ENCODE assay signal across 19 cellular contexts in genomic region chr17:38602862-38603785, GRCh38. TPM values are rescaled to one million over a fixed set of nuclear protein-coding genes. Genes with fewer than 3 reads are reported as not detected.
A peak's percentile ranks its signal among the peaks of the same experiment; 100 is the strongest.
DNase-seq lines count a peak whose midpoint lies in the region; ATAC-seq, FAIRE-seq and TF ChIP-seq lines count a peak whose summit lies in the region.
"Had no signal": no experiment of that assay in that cellular context is flagged by ENCODE, and none has a peak within 500 bp of the region (broad histone marks: within the 10 kb centered on the region; RNA-seq: fewer than 3 reads in every experiment).

No MANE protein-coding gene starts in this region.

- CTCF ChIA-PET in K562 (lab: Yijun Ruan, JAX; ENCODE audit: low intra/inter-chr PET ratio), result no interaction called here

- no peak overlapping the region for H4K8ac ChIP-seq in H9 (replicated peaks; ENCODE audit: insufficient read length, low read depth, low read length)

- no peak for TF ChIP-seq EP300 in K562 (IDR thresholded peaks at IDR 0.05; ENCODE audit: low read length)

- no peak for TF ChIP-seq CTCF in H9 (conservative IDR thresholded peaks at IDR 0.05)
- no peak for TF ChIP-seq CTCF in K562 (IDR thresholded peaks at IDR 0.05 in 2 of 3, conservative IDR thresholded peaks at IDR 0.05 in 1 of 3; ENCODE audit: insufficient read depth in 2 of 3, low read depth in 1 of 3, low read length in 3 of 3)

- no peak overlapping the region for H3K56ac ChIP-seq in H9 (ENCODE audit: insufficient read length, low read depth, low read length)

- H2BK15ac ChIP-seq in H9 (ENCODE audit: low read depth, low read length), result no peak overlapping the region

- POLR2A ChIA-PET in K562 (lab: Yijun Ruan, JAX), result interaction anchor here (0.6 to 1.4 kb wide), 4 partner anchors 10 to 176 kb away, joined by 3 read pairs; no protein-coding TSS in a partner anchor

- H3K36me3 Mint-ChIP-seq in H9 (ENCODE audit: insufficient read depth in 1 of 3, low read depth in 3 of 3) (peaks cover 0 to 4% (median 0%) of the 10 kb centered on the region in 3 experiments; a peak in 1 of 7 replicates), immature natural killer cell (no peaks in the 10 kb centered on the region)
- H3K36me3 Mint-ChIP-seq: CD14-positive monocyte; stimulated activated memory B cell treated with anti-CD40 and anti-IgM and Interleukin-4, amounts not matched to agents 10 μg/mL and 1 μg/mL and 100 μg/mL, for 72 hours had no signal

- TF ChIP-seq POLR2A in K562 (conservative IDR thresholded peaks at IDR 0.05), result no peak

- H3K9ac ChIP-seq in H9 (ENCODE audit: extremely low read depth, insufficient read length, low read length) (no peak overlapping the region), K562 (ENCODE audit: insufficient read depth in 1 of 2, low read depth in 2 of 2, low read length in 2 of 2) (no peak overlapping the region)

- TF ChIP-seq RAD21 in K562 (CRISPR knock-in tag; conservative IDR thresholded peaks at IDR 0.05 in 1 of 2, IDR thresholded peaks at IDR 0.05 in 1 of 2), result no peak

- H2AK5ac ChIP-seq in H9 (ENCODE audit: insufficient read length, low read length), result no peak overlapping the region

- H3K27ac Mint-ChIP-seq in H9 (peak overlapping the region in 1 of 3 experiments; percentile 7; a peak in 1 of 7 replicates), immature natural killer cell (no peak overlapping the region)
- H3K27ac Mint-ChIP-seq: CD14-positive monocyte; stimulated activated memory B cell treated with anti-CD40 and anti-IgM and Interleukin-4, amounts not matched to agents 10 μg/mL and 1 μg/mL and 100 μg/mL, for 72 hours had no signal

- no CpG with 5 or more reads among the region's 13 CpGs for WGBS in H9 (ENCODE audit: extremely low coverage, insufficient read length, low lambda C conversion rate)
- WGBS in K562 (ENCODE audit: insufficient coverage, low coverage, missing lambda C conversion rate), result 20% methylated on average over 9 of the region's 13 CpGs

- H2BK20ac ChIP-seq in H9 (ENCODE audit: low read depth, low read length, poor library complexity, severe bottlenecking), result no peak overlapping the region

- peaks cover 46% of the 10 kb centered on the region for H3K27me3 Mint-ChIP-seq in H9 (ENCODE audit: low read depth)
- H3K27me3 Mint-ChIP-seq in immature natural killer cell (ENCODE audit: low read depth in 3 of 3), result peaks cover 11 to 19% (median 16%) of the 10 kb centered on the region in 3 donors

- no peak overlapping the region for H2BK120ac ChIP-seq in H9 (ENCODE audit: low read depth, low read length, poor library complexity, severe bottlenecking)

- no peaks in the 10 kb centered on the region for H3K79me2 ChIP-seq in H9 (ENCODE audit: insufficient read depth, low read length)
- no peaks in the 10 kb centered on the region for H3K79me2 ChIP-seq in K562 (ENCODE audit: control insufficient read depth, insufficient read depth, low read length)
- H3K79me2 ChIP-seq: hepatocyte had no signal

- no peak overlapping the region for H4K5ac ChIP-seq in H9 (ENCODE audit: insufficient read length, low read depth, low read length)

- no peaks in the 10 kb centered on the region for H3K36me3 ChIP-seq in K562 (ENCODE audit: control insufficient read depth, insufficient read depth, low read length)
- H3K36me3 ChIP-seq: adrenal gland, HAP-1, tibial nerve had no signal

- no peak overlapping the region for H2AFZ ChIP-seq in H9 (ENCODE audit: low read length)
- H2AFZ ChIP-seq in K562 (ENCODE audit: low read depth, low read length), result no peak overlapping the region
- H2AFZ ChIP-seq: hepatocyte had no signal

- H3K27ac ChIP-seq in H9 (ENCODE audit: insufficient read length, low read depth, low read length) (no peak overlapping the region), K562 (ENCODE audit: extremely low read depth, low read depth, low read length) (no peak overlapping the region)
- H3K27ac ChIP-seq: tibial nerve had no signal

- H3K4me1 Mint-ChIP-seq in H9 (peaks cover 74 to 76% of the 10 kb centered on the region in 2 experiments), immature natural killer cell (peaks cover 0 to 16% of the 10 kb centered on the region in 2 donors)

- no peak overlapping the region for H3K4ac ChIP-seq in H9 (ENCODE audit: low read depth, low read length)

- no peak overlapping the region for H2BK12ac ChIP-seq in H9 (ENCODE audit: insufficient read length, low read depth, low read length)

- no peaks in the 10 kb centered on the region for H3K9me1 ChIP-seq in K562 (ENCODE audit: control insufficient read depth, insufficient read depth, low read length)

- DNase-seq in H9, result no peak
- DNase-seq in K562 (ENCODE audit: extremely low read depth in 1 of 4, low spot score in 3 of 4), result no peak
- DNase-seq in immature natural killer cell, result no peak
- peak; percentile 70 for DNase-seq in putamen (ENCODE audit: low spot score)
- no peak for DNase-seq in NCI-H69 (lab: John Stamatoyannopoulos, UW)
- DNase-seq in NCI-H82 (lab: John Stamatoyannopoulos, UW), result no peak
- DNase-seq: adrenal gland; central memory CD4-positive, alpha-beta T cell; DMS53; NCI-H1436 treated with DMSO at 0.1 percent for 48 hours; NCI-H345; SHP77 treated with DMSO at 0.1 percent for 48 hours had no signal

- BruUV-seq in K562 (replicated peaks; lab: Mats Ljungman, UMichigan), result no TSS peak

- no peak overlapping the region for H3K4me3 ChIP-seq in K562
- H3K4me3 ChIP-seq: adrenal gland, HAP-1, hepatocyte, tibial nerve had no signal

- H3K18ac ChIP-seq in H9 (ENCODE audit: insufficient read length, low read depth, low read length), result no peak overlapping the region

- no peak overlapping the region for H4K91ac ChIP-seq in H9 (ENCODE audit: insufficient read length, low read depth, low read length)

- H3K4me2 ChIP-seq in H9 (ENCODE audit: insufficient read depth, insufficient read length, low read length) (no peak overlapping the region), K562 (ENCODE audit: insufficient read depth, low read length) (no peak overlapping the region)

- H3T11ph ChIP-seq in H9 (ENCODE audit: low read length), result no peak overlapping the region

- no peak for ATAC-seq in K562
- ATAC-seq in HG02759 (IDR thresholded peaks at IDR 0.05; ENCODE audit: unreplicated experiment), result no peak
- ATAC-seq: activated CD4-positive, CD25-positive, alpha-beta regulatory T cell treated with anti-CD3 and anti-CD28 coated beads, Interleukin-2, amount 50 U/mL, for 24 hours; stimulated activated memory B cell treated with anti-CD40 and anti-IgM and Interleukin-4, amounts not matched to agents 10 μg/mL and 1 μg/mL and 100 μg/mL, for 72 hours had no signal

- H3K14ac ChIP-seq in H9 (ENCODE audit: insufficient read depth, low read length), result no peak overlapping the region

- no peak overlapping the region for H3K23ac ChIP-seq in H9 (ENCODE audit: insufficient read length, low read depth, low read length)

- in situ Hi-C loops in K562 (cut with MboI), result no loop called here

- H3K79me1 ChIP-seq in H9 (ENCODE audit: insufficient read depth, low read depth, low read length, poor library complexity, severe bottlenecking), result no peaks in the 10 kb centered on the region

- peaks cover 38% of the 10 kb centered on the region for H3K4me1 ChIP-seq in H9 (ENCODE audit: insufficient read depth, low read length)
- peaks cover 21 to 60% of the 10 kb centered on the region in 2 experiments for H3K4me1 ChIP-seq in K562 (replicated peaks in 1 of 2; ENCODE audit: control insufficient read depth in 2 of 2, insufficient read depth in 2 of 2, low read length in 2 of 2)

- no peaks in the 10 kb centered on the region for H3K9me3 ChIP-seq in H9 (ENCODE audit: control insufficient read depth, low read depth, low read length)
- no peaks in the 10 kb centered on the region for H3K9me3 ChIP-seq in K562 (replicated peaks; ENCODE audit: control insufficient read depth, insufficient read depth, low read depth, low read length)
- H3K9me3 ChIP-seq: adrenal gland, HAP-1, tibial nerve had no signal

- peaks cover 16% of the 10 kb centered on the region for H3K23me2 ChIP-seq in H9 (ENCODE audit: insufficient read length, low read depth, low read length, poor library complexity, severe bottlenecking)

- H4K20me1 ChIP-seq in H9 (ENCODE audit: control insufficient read depth, insufficient read depth, insufficient read length) (peaks cover 4% of the 10 kb centered on the region), K562 (replicated peaks; ENCODE audit: control insufficient read depth, insufficient read depth, low read length) (0 out of 2 replicates have a peak, but pooled peaks cover 13% of the 10 kb centered on the region)

- H3K27me3 ChIP-seq in H9 (ENCODE audit: insufficient read depth, low read length) (peaks cover 24% of the 10 kb centered on the region; the same call in 1 of the 2 replicates), K562 (ENCODE audit: control insufficient read depth in 2 of 2, insufficient read depth in 2 of 2, low read length in 2 of 2) (peaks cover 0 to 14% of the 10 kb centered on the region in 2 experiments; a peak in 3 of 5 replicates)

- H3K9me3 Mint-ChIP-seq in H9 (no peaks in the 10 kb centered on the region), immature natural killer cell (no peaks in the 10 kb centered on the region)
- H3K9me3 Mint-ChIP-seq: stimulated activated memory B cell treated with anti-CD40 and anti-IgM and Interleukin-4, amounts not matched to agents 10 μg/mL and 1 μg/mL and 100 μg/mL, for 72 hours had no signal

- intact Hi-C loops in K562 (cut with micrococcal nuclease), result loop anchor here (5.0 kb wide), 1 partner anchor 46 kb away; no protein-coding TSS in a partner anchor

- FAIRE-seq in K562 (lab: Jason Lieb, UNC), result no peak

- H2BK5ac ChIP-seq in H9 (ENCODE audit: insufficient read length, low read length), result no peak overlapping the region

- H3K4me3 Mint-ChIP-seq in H9 (peak overlapping the region; percentile 25 to 75; a peak in 4 of 5 replicates), immature natural killer cell (peak overlapping the region; percentile 15 to 56 (median 47))
- H3K4me3 Mint-ChIP-seq: stimulated activated memory B cell treated with anti-CD40 and anti-IgM and Interleukin-4, amounts not matched to agents 10 μg/mL and 1 μg/mL and 100 μg/mL, for 72 hours had no signal

RNA-seq across cellular contexts. Expression of gene SRCIN1, which starts 2.6 kb away (rescaled TPM):
- total RNA-seq in H9 (2021) (6.7 and 6.9 TPM in 2 replicates), K562 (2014; rRNA removed) (0.04 TPM in 1 of 2 replicates, not detected in the other), K562 (2014; rRNA removed; fragmentation: Illumina TruSeq; extraction: Trizol) (not detected in 2 replicates), K562 (2015; rRNA removed; fragmentation: Illumina TruSeq; extraction: Trizol) (not detected in 2 replicates), K562 (2021) (0.33 and 0.40 TPM in 2 replicates)
- 0.51 and 2.0 TPM in 2 replicates for total RNA-seq in K562 (2011; cell fraction: chromatin; rRNA removed; ENCODE audit: low replicate concordance)
- total RNA-seq in K562 (2011; cell fraction: nucleolus; rRNA removed), result 0.17 and 0.26 TPM in 2 replicates
- 0.53 and 0.66 TPM in 2 replicates for total RNA-seq in K562 (2011; cell fraction: nucleoplasm; rRNA removed)
- polyA plus RNA-seq in K562 (2011; rRNA removed) (0.04 and 0.13 TPM in 2 replicates), K562 (2014; fragmentation: Illumina TruSeq; extraction: Trizol) (0.09 and 0.15 TPM in 2 replicates), K562 (2014; fragmentation: Nextera tagmentation; extraction: Ambion mirVana) (not detected), K562 (2014; rRNA removed) (not detected in 2 replicates), immature natural killer cell (not detected)
- polyA plus RNA-seq in K562 (2011; cell fraction: cytosol; rRNA removed), result 0.01 and 0.06 TPM in 2 replicates
- 0.17 and 1.9 TPM in 2 replicates for polyA plus RNA-seq in K562 (2011; cell fraction: nucleus; rRNA removed)
- polyA plus RNA-seq in K562 (2012), result 0.05 and 0.44 TPM in 2 replicates
- polyA minus RNA-seq in K562 (2011; rRNA and poly(A)+ RNA removed), result not detected in 2 replicates
- not detected in 2 replicates for polyA minus RNA-seq in K562 (2011; cell fraction: cytosol; rRNA and poly(A)+ RNA removed)
- 0.13 TPM in 1 of 2 replicates, not detected in the other for polyA minus RNA-seq in K562 (2011; cell fraction: nucleus; rRNA and poly(A)+ RNA removed)
- polyA plus RNA-seq: CD14-positive monocyte had no signal
